In genomic region chr1:43707191-43708005, GRCh38 we compare ENCODE assay signal across 8 cellular contexts. TPM values are rescaled to one million over a fixed set of nuclear protein-coding genes. Genes with fewer than 3 reads are reported as not detected.
A peak's percentile ranks its signal among the peaks of the same experiment; 100 is the strongest.
DNase-seq lines count a peak whose midpoint lies in the region; ATAC-seq and TF ChIP-seq lines count a peak whose summit lies in the region.

Gene ST3GAL3 (plus strand): TSS chr1:43707536. CDS start chr1:43736263, 28,727 bp downstream.

- no peaks in the 10 kb centered on the region for H3K9me3 Mint-ChIP-seq in activated CD4-positive, alpha-beta T cell treated with anti-CD3 and anti-CD28 coated beads for 36 hours (ENCODE audit: low read depth)
- no peaks in the 10 kb centered on the region for H3K9me3 Mint-ChIP-seq in chondrocyte (ENCODE audit: low read depth)

- no peak for TF ChIP-seq CTCF in chondrocyte (IDR thresholded peaks at IDR 0.05)

- POLR2A ChIA-PET in activated CD4-positive, alpha-beta T cell treated with anti-CD3 and anti-CD28 coated beads for 36 hours (lab: Charles Lee), result interaction anchor here (0.6 to 1.5 kb wide), 5 partner anchors 8 to 1014 kb away, joined by 3 to 13 read pairs (median 3); partner anchors contain the start of gene KDM4A

- H3K36me3 Mint-ChIP-seq in activated CD4-positive, alpha-beta T cell treated with anti-CD3 and anti-CD28 coated beads for 36 hours (ENCODE audit: low read depth), result peaks cover 29% of the 10 kb centered on the region
- H3K36me3 Mint-ChIP-seq in chondrocyte (ENCODE audit: low read depth), result peaks cover 21% of the 10 kb centered on the region

- H3K4me3 Mint-ChIP-seq in activated CD4-positive, alpha-beta T cell treated with anti-CD3 and anti-CD28 coated beads for 36 hours, result peak within 1 kb of the TSS; percentile 89
- H3K4me3 Mint-ChIP-seq in chondrocyte (ENCODE audit: unreplicated experiment), result peak within 1 kb of the TSS; percentile 87

- H3K27ac Mint-ChIP-seq in activated CD4-positive, alpha-beta T cell treated with anti-CD3 and anti-CD28 coated beads for 36 hours, result peak within 1 kb of the TSS; percentile 83
- H3K27ac Mint-ChIP-seq in chondrocyte (ENCODE audit: unreplicated experiment), result peak within 1 kb of the TSS; percentile 93

- intact Hi-C loops in activated CD4-positive, alpha-beta T cell treated with anti-CD3 and anti-CD28 coated beads for 36 hours (cut with DNase I, micrococcal nuclease), result loop anchor here (1.0 to 5.0 kb wide), 21 partner anchors 57 to 1245 kb away; partner anchors contain the start of genes IPO13 (in 2 of the 2), KDM4A (in 2 of the 2), ARTN (in 1 of the 2) and ATP6V0B (in 1 of the 2)

- H3K4me1 Mint-ChIP-seq in activated CD4-positive, alpha-beta T cell treated with anti-CD3 and anti-CD28 coated beads for 36 hours, result peaks cover 32% of the 10 kb centered on the region
- peaks cover 59% of the 10 kb centered on the region for H3K4me1 Mint-ChIP-seq in chondrocyte (ENCODE audit: low read depth)

- H3K27me3 Mint-ChIP-seq in activated CD4-positive, alpha-beta T cell treated with anti-CD3 and anti-CD28 coated beads for 36 hours, result no peaks in the 10 kb centered on the region
- no peaks in the 10 kb centered on the region for H3K27me3 Mint-ChIP-seq in chondrocyte (ENCODE audit: low read depth)

- DNase-seq in AML-193 (lab: John Stamatoyannopoulos, UW), result peak; percentile 83 to 89
- DNase-seq in NCI-H524 (lab: John Stamatoyannopoulos, UW), result peak; percentile 69 to 86
- DNase-seq in activated CD4-positive, alpha-beta T cell treated with anti-CD3 and anti-CD28 coated beads for 36 hours, result peak; percentile 97
- peak; percentile 97 for DNase-seq in chondrocyte (ENCODE audit: low spot score)
- DNase-seq in kidney tubule cell (ENCODE audit: low spot score), result peak; percentile 94
- peak; percentile 74 to 95 (median 88) for DNase-seq in stimulated activated CD4-positive, alpha-beta T cell treated with anti-CD3 and anti-CD28 coated beads, Interleukin-1b, Interleukin-23, amount 100 ng/mL, for 24 hours (ENCODE audit: low read depth in 4 of 4, low spot score in 1 of 4)

- ATAC-seq in HG03432 (IDR thresholded peaks at IDR 0.05; ENCODE audit: unreplicated experiment), result peak; percentile 91
- ATAC-seq in activated CD4-positive, alpha-beta T cell treated with anti-CD3 and anti-CD28 coated beads for 36 hours, result peak; percentile 97

- TF ChIP-seq POLR2A in GM19193 (IDR thresholded peaks at IDR 0.05; ENCODE audit: extremely low read depth, insufficient read depth, insufficient read length), result peak; percentile 87

- CTCF ChIA-PET in activated CD4-positive, alpha-beta T cell treated with anti-CD3 and anti-CD28 coated beads for 36 hours (lab: Charles Lee), result interaction anchor here (0.6 to 1.3 kb wide), 6 partner anchors 19 to 240 kb away, joined by 3 to 6 read pairs (median 3); partner anchors contain the start of genes IPO13 and KDM4A

RNA-seq across cellular contexts. Expression of gene ST3GAL3, which starts in this region (rescaled TPM):
- total RNA-seq in activated CD4-positive, alpha-beta T cell treated with anti-CD3 and anti-CD28 coated beads for 36 hours, result 10 to 100 TPM; 15.8 to 20.9 TPM
- total RNA-seq in chondrocyte, result 15.2 to 28.7 TPM (median 17.0 TPM) in 3 replicates

Comparison
In these comparisons a context has a peak if more than half of its experiments do, and no peak if none do; other contexts are left out.
1. Peak in every context shown above with its lines: DNase-seq and ATAC-seq.